ENCODE assay signal across 11 cellular contexts in the genomic region with DNA sequence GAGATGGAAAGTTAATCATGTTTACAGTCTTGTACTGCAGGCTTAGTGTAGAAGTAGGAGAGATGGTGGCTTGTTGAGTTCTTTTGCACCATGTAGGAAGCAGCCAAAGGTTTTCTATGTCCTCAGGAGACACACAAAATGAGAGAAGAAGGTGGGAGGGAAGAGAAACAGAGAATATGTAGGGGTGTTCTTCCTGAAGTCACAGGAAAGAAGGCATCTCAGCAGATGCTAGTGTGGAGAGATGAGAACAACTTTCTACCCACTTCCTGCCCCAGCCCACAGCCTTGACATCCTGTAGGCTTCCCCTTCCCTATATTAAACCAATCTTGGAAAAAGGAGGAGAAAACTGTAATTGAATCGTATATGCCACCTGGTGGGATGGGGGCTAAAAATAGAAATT.
DNase-seq lines count a peak whose midpoint lies in the region; ATAC-seq and TF ChIP-seq lines count a peak whose summit lies in the region.
"Had no signal": no experiment of that assay in that cellular context is flagged by ENCODE, and none has a peak within 500 bp of the region (broad histone marks: within the 10 kb centered on the region; RNA-seq: fewer than 3 reads in every experiment).

No MANE protein-coding gene starts in this region.

- ATAC-seq in GM21528 (IDR thresholded peaks at IDR 0.05; ENCODE audit: low FRiP score, unreplicated experiment) (peak; percentile 69), HG03442 (IDR thresholded peaks at IDR 0.05; ENCODE audit: unreplicated experiment) (peak; percentile 46)
- ATAC-seq in stimulated activated effector memory CD8-positive, alpha-beta T cell treated with anti-CD3 and anti-CD28 coated beads, Interleukin-12 subunit alpha, Interleukin-12 subunit beta, amount 100 ng/mL, for 72 hours: peak; percentile 35
- ATAC-seq: A549 had no signal

- peak overlapping the region; percentile 48 for H3K27ac Mint-ChIP-seq in activated T-cell treated with anti-CD3 and anti-CD28 coated beads, Interleukin-2, amount 50 U/mL, for 24 hours
- no peak overlapping the region for H3K27ac Mint-ChIP-seq in stimulated activated effector memory CD8-positive, alpha-beta T cell treated with anti-CD3 and anti-CD28 coated beads, Interleukin-12 subunit alpha, Interleukin-12 subunit beta, amount 100 ng/mL, for 72 hours
- H3K27ac Mint-ChIP-seq in immature natural killer cell: peak overlapping the region in 2 of 6 donors; percentile 1 to 6

- DNase-seq in activated T-cell treated with anti-CD3 and anti-CD28 coated beads, Interleukin-2, amount 50 U/mL, for 24 hours: no peak
- DNase-seq in activated T-cell treated with anti-CD3 and anti-CD28 coated beads, Interleukin-2, amount 50 U/mL, for 48 hours: no peak
- no peak for DNase-seq in stimulated activated effector memory CD8-positive, alpha-beta T cell treated with anti-CD3 and anti-CD28 coated beads, Interleukin-12 subunit alpha, Interleukin-12 subunit beta, amount 100 ng/mL, for 72 hours (ENCODE audit: low spot score in 2 of 2)
- DNase-seq in immature natural killer cell (no peak), HEK293T (ENCODE audit: extremely low spot score) (no peak)
- DNase-seq in stimulated activated CD8-positive, alpha-beta memory T cell treated with anti-CD3 and anti-CD28 coated beads, Interleukin-4, amount 100 ng/mL, for 48 hours: no peak
- DNase-seq: activated CD4-positive, alpha-beta T cell treated with anti-CD3 and anti-CD28 coated beads, Interleukin-2, amount 50 U/mL, for 1 hour; NCI-H446 had no signal

- POLR2A ChIA-PET in HEK293T (lab: Yijun Ruan, JAX): no interaction called here

- no peak overlapping the region for H3K4me3 Mint-ChIP-seq in activated T-cell treated with anti-CD3 and anti-CD28 coated beads, Interleukin-2, amount 50 U/mL, for 24 hours
- H3K4me3 Mint-ChIP-seq in stimulated activated effector memory CD8-positive, alpha-beta T cell treated with anti-CD3 and anti-CD28 coated beads, Interleukin-12 subunit alpha, Interleukin-12 subunit beta, amount 100 ng/mL, for 72 hours: no peak overlapping the region
- H3K4me3 Mint-ChIP-seq in immature natural killer cell: peak overlapping the region in 2 of 5 donors; percentile 11 to 40

- H3K9me3 Mint-ChIP-seq in activated T-cell treated with anti-CD3 and anti-CD28 coated beads, Interleukin-2, amount 50 U/mL, for 24 hours: no peaks in the 10 kb centered on the region
- no peaks in the 10 kb centered on the region for H3K9me3 Mint-ChIP-seq in stimulated activated effector memory CD8-positive, alpha-beta T cell treated with anti-CD3 and anti-CD28 coated beads, Interleukin-12 subunit alpha, Interleukin-12 subunit beta, amount 100 ng/mL, for 72 hours
- H3K9me3 Mint-ChIP-seq in immature natural killer cell: no peaks in the 10 kb centered on the region

- H3K4me1 Mint-ChIP-seq in activated T-cell treated with anti-CD3 and anti-CD28 coated beads, Interleukin-2, amount 50 U/mL, for 24 hours (ENCODE audit: low read depth): peaks cover 36% of the 10 kb centered on the region
- peaks cover 24% of the 10 kb centered on the region for H3K4me1 Mint-ChIP-seq in stimulated activated effector memory CD8-positive, alpha-beta T cell treated with anti-CD3 and anti-CD28 coated beads, Interleukin-12 subunit alpha, Interleukin-12 subunit beta, amount 100 ng/mL, for 72 hours
- H3K4me1 Mint-ChIP-seq in immature natural killer cell: peaks cover 17 to 18% of the 10 kb centered on the region in 2 donors

- peaks cover 5% of the 10 kb centered on the region for H3K27me3 Mint-ChIP-seq in activated T-cell treated with anti-CD3 and anti-CD28 coated beads, Interleukin-2, amount 50 U/mL, for 24 hours
- H3K27me3 Mint-ChIP-seq in immature natural killer cell (ENCODE audit: low read depth in 3 of 3): peaks cover 2 to 4% (median 3%) of the 10 kb centered on the region in 3 donors

- no peaks in the 10 kb centered on the region for H3K36me3 Mint-ChIP-seq in activated T-cell treated with anti-CD3 and anti-CD28 coated beads, Interleukin-2, amount 50 U/mL, for 24 hours (ENCODE audit: low read depth)
- no peaks in the 10 kb centered on the region for H3K36me3 Mint-ChIP-seq in stimulated activated effector memory CD8-positive, alpha-beta T cell treated with anti-CD3 and anti-CD28 coated beads, Interleukin-12 subunit alpha, Interleukin-12 subunit beta, amount 100 ng/mL, for 72 hours
- no peaks in the 10 kb centered on the region for H3K36me3 Mint-ChIP-seq in immature natural killer cell

- CTCF ChIA-PET in HEK293T (lab: Yijun Ruan, JAX): no interaction called here

TF ChIP-seq in HEK293T, 16 proteins besides CTCF, POLR2A, EP300 and RAD21:
- no peak for TF ChIP-seq SUZ12 (IDR thresholded peaks at IDR 0.05)
- TF ChIP-seq FOXM1 (IDR thresholded peaks at IDR 0.05; ENCODE audit: borderline replicate concordance): no peak
- no peak for TF ChIP-seq FOXA1 (IDR thresholded peaks at IDR 0.05)
- no peak for TF ChIP-seq ZNF384 (IDR thresholded peaks at IDR 0.05)
- TF ChIP-seq HDGF (IDR thresholded peaks at IDR 0.05; ENCODE audit: borderline replicate concordance): no peak
- no peak for TF ChIP-seq ARNT (IDR thresholded peaks at IDR 0.05)
- TF ChIP-seq, protein P1, sequence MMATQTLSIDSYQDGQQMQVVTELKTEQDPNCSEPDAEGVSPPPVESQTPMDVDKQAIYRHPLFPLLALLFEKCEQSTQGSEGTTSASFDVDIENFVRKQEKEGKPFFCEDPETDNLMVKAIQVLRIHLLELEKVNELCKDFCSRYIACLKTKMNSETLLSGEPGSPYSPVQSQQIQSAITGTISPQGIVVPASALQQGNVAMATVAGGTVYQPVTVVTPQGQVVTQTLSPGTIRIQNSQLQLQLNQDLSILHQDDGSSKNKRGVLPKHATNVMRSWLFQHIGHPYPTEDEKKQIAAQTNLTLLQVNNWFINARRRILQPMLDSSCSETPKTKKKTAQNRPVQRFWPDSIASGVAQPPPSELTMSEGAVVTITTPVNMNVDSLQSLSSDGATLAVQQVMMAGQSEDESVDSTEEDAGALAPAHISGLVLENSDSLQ (IDR thresholded peaks at IDR 0.05): no peak
- no peak for TF ChIP-seq BHLHE40 (IDR thresholded peaks at IDR 0.05; ENCODE audit: borderline replicate concordance)
- TF ChIP-seq TARDBP (IDR thresholded peaks at IDR 0.05): no peak
- TF ChIP-seq CTBP1 (IDR thresholded peaks at IDR 0.05; ENCODE audit: borderline replicate concordance): no peak
- no peak for TF ChIP-seq L3MBTL2 (conservative IDR thresholded peaks at IDR 0.05)
